ENCODE assay signal across 3 cellular contexts in the genomic region with DNA sequence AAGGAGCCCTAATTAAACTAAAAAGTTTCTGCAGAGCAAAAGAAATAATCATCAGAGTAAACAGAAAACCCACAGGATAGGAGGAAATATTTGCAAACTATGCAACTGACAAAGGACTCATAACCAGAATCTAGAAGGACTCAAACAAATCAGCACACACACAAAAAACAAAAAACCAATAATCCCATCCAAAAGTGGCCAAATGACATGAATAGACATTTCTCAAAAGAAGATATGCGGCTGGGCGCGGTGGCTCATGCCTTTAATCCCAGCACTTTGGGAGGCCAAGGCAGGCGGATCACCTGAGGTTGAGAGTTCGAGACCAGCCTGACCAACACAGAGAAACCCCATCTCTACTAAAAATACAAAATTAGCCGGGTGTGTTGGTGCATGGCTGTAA. TPM values are rescaled to one million over a fixed set of nuclear protein-coding genes. Genes with fewer than 3 reads are reported as not detected.
"Had no signal": no experiment of that assay in that cellular context is flagged by ENCODE, and none has a peak within 500 bp of the region (broad histone marks: within the 10 kb centered on the region; RNA-seq: fewer than 3 reads in every experiment).

No MANE protein-coding gene starts in this region.

RNA-seq across cellular contexts. Expression of a gene that starts 8.1 kb away (rescaled TPM):
- total RNA-seq: heart right ventricle, tibial nerve had no signal
- polyA plus RNA-seq: cardiac muscle cell had no signal
